Comparison of ENCODE assay signal across 13 cellular contexts in genomic region chr18:7370812-7371211, GRCh38.
DNase-seq lines count a peak whose midpoint lies in the region; ATAC-seq, FAIRE-seq and TF ChIP-seq lines count a peak whose summit lies in the region.
"Had no signal": no experiment of that assay in that cellular context is flagged by ENCODE, and none has a peak within 500 bp of the region (broad histone marks: within the 10 kb centered on the region; RNA-seq: fewer than 3 reads in every experiment).

No MANE protein-coding gene starts in this region.

- peak overlapping the region; percentile 86 for H3K9ac ChIP-seq in endothelial cell of umbilical vein (replicated peaks; ENCODE audit: extremely low read depth, insufficient read depth, low read length)

- DNase-seq in KBM-7 (peak; percentile 8), endothelial cell of umbilical vein (ENCODE audit: low read depth, low spot score) (peak; percentile 88), left lung (peak in 1 of 2 donors; percentile 43), gastrocnemius medialis (peak; percentile 13 to 19), OCI-M2 (lab: John Stamatoyannopoulos, UW; ENCODE audit: unreplicated experiment) (no peak)
- DNase-seq in activated CD4-positive, CD25-positive, alpha-beta regulatory T cell treated with anti-CD3 and anti-CD28 coated beads, Interleukin-2, amount 50 U/mL, for 72 hours, result no peak
- DNase-seq in activated CD4-positive, alpha-beta T cell treated with anti-CD3 and anti-CD28 coated beads for 48 hours, result no peak
- DNase-seq: activated naive CD4-positive, alpha-beta T cell treated with Interleukin-2 at 50 U/mL for 16 hours; NCI-H1436 treated with DMSO at 0.1 percent for 48 hours; NCI-H526 had no signal

- CTCF ChIA-PET in endothelial cell of umbilical vein (lab: Charles Lee), result interaction anchor here (1.0 to 7.8 kb wide), 5 partner anchors 11 to 197 kb away, joined by 3 to 68 read pairs (median 11); partner anchors contain the start of gene PTPRM

- H2AFZ ChIP-seq in endothelial cell of umbilical vein (ENCODE audit: low read depth, low read length), result no peak overlapping the region

- H4K20me1 ChIP-seq in endothelial cell of umbilical vein (replicated peaks; ENCODE audit: control insufficient read depth, extremely low read depth, insufficient read depth, low read length), result no peaks in the 10 kb centered on the region

- no peaks in the 10 kb centered on the region for H3K79me2 ChIP-seq in endothelial cell of umbilical vein (ENCODE audit: control insufficient read depth, insufficient read depth, low read length)

- POLR2A ChIA-PET in endothelial cell of umbilical vein (lab: Charles Lee), result interaction anchor here (0.9 to 1.8 kb wide), 6 partner anchors 46 to 196 kb away, joined by 3 to 13 read pairs (median 4); partner anchors contain the start of gene PTPRM

- intact Hi-C loops in endothelial cell of umbilical vein (cut with micrococcal nuclease), result loop anchor here (1.0 to 10.0 kb wide), 8 partner anchors 47 to 1644 kb away; partner anchors contain the start of gene PTPRM
- intact Hi-C loops in left lung (cut with DNase I), result no loop called here
- intact Hi-C loops in gastrocnemius medialis (cut with DNase I; ENCODE audit: low total_unique reads), result no loop called here

- peak overlapping the region; percentile 82 for H3K4me2 ChIP-seq in endothelial cell of umbilical vein (ENCODE audit: insufficient read depth, low read length)

- H3K9me1 ChIP-seq in endothelial cell of umbilical vein (replicated peaks; ENCODE audit: control insufficient read depth, extremely low read depth, insufficient read depth, low read length), result no peaks in the 10 kb centered on the region

- TF ChIP-seq POLR2A in endothelial cell of umbilical vein (IDR thresholded peaks at IDR 0.05; ENCODE audit: low read depth, low read length) (no peak), gastrocnemius medialis (IDR thresholded peaks at IDR 0.05) (no peak)

- H3K27me3 ChIP-seq in endothelial cell of umbilical vein (ENCODE audit: control insufficient read depth in 2 of 2, insufficient read depth in 2 of 2, low read length in 2 of 2), result peaks cover 0 to 2% of the 10 kb centered on the region in 2 experiments
- no peaks in the 10 kb centered on the region for H3K27me3 ChIP-seq in left lung
- H3K27me3 ChIP-seq in gastrocnemius medialis, result no peaks in the 10 kb centered on the region

- H3K9me3 ChIP-seq in endothelial cell of umbilical vein (replicated peaks; ENCODE audit: control insufficient read depth, insufficient read depth, low read length) (no peaks in the 10 kb centered on the region), left lung (peaks cover 0 to 2% of the 10 kb centered on the region in 2 donors), gastrocnemius medialis (no peaks in the 10 kb centered on the region)

- ATAC-seq in left lung, result peak; percentile 69
- peak; percentile 68 to 78 for ATAC-seq in gastrocnemius medialis
- ATAC-seq in HG03097 (IDR thresholded peaks at IDR 0.05; ENCODE audit: low FRiP score, unreplicated experiment), result no peak
- ATAC-seq: GM12878 had no signal

- TF ChIP-seq CTCF in endothelial cell of umbilical vein (IDR thresholded peaks at IDR 0.05; ENCODE audit: extremely low read depth in 1 of 2, insufficient read depth in 1 of 2, low read depth in 1 of 2, low read length in 2 of 2) (no peak), left lung (IDR thresholded peaks at IDR 0.05) (no peak), gastrocnemius medialis (IDR thresholded peaks at IDR 0.05 in 4 of 5, conservative IDR thresholded peaks at IDR 0.05 in 1 of 5) (no peak)

- H3K36me3 ChIP-seq in endothelial cell of umbilical vein (ENCODE audit: control insufficient read depth in 2 of 2, extremely low read depth in 1 of 2, insufficient read depth in 2 of 2, low read length in 2 of 2) (no peaks in the 10 kb centered on the region), left lung (no peaks in the 10 kb centered on the region), gastrocnemius medialis (no peaks in the 10 kb centered on the region)

- in situ Hi-C loops in KBM-7 (cut with MboI; ENCODE audit: low pct_unique_long_range_greater_than_20kb, low sequenced_read_pairs) (no loop called here), gastrocnemius medialis (cut with MboI; ENCODE audit: low sequenced_read_pairs in 4 of 4) (no loop called here)

- peak overlapping the region; percentile 98 for H3K27ac ChIP-seq in endothelial cell of umbilical vein (ENCODE audit: insufficient read depth, low read depth, low read length)
- H3K27ac ChIP-seq in left lung, result peak overlapping the region in 1 of 2 donors; percentile 78
- H3K27ac ChIP-seq in gastrocnemius medialis, result peak overlapping the region in 3 of 4 donors; percentile 70 to 77 (median 72)
- H3K27ac ChIP-seq: RWPE1 had no signal

- no TSS peak for BruUV-seq in endothelial cell of umbilical vein (replicated peaks; lab: Mats Ljungman, UMichigan)

- peak; percentile 99 for FAIRE-seq in endothelial cell of umbilical vein (lab: Jason Lieb, UNC)
- FAIRE-seq: GM12878 had no signal

- H3K4me1 ChIP-seq in endothelial cell of umbilical vein (ENCODE audit: control insufficient read depth, extremely low read depth, insufficient read depth, low read length) (peaks cover 35% of the 10 kb centered on the region), left lung (peaks cover 0 to 16% of the 10 kb centered on the region in 2 donors), gastrocnemius medialis (peaks cover 0 to 4% of the 10 kb centered on the region in 2 donors)

- H3K4me3 ChIP-seq in endothelial cell of umbilical vein (replicated peaks in 1 of 3; ENCODE audit: insufficient read depth in 1 of 3, low read depth in 1 of 3, low read length in 3 of 3) (peak overlapping the region in 1 of 3 experiments; percentile 29), left lung (no peak overlapping the region), gastrocnemius medialis (no peak overlapping the region)
- H3K4me3 ChIP-seq: GM12878 had no signal

- dilution Hi-C loops in endothelial cell of umbilical vein (cut with MboI; ENCODE audit: extremely low pct_ligation_motif_present, low sequenced_read_pairs), result no loop called here

TF ChIP-seq in endothelial cell of umbilical vein, 7 proteins besides CTCF, POLR2A, EP300 and RAD21:
- TF ChIP-seq POLR2AphosphoS5 (IDR thresholded peaks at IDR 0.05; ENCODE audit: insufficient read depth, low read depth, low read length) (peak; percentile 89), MAX (IDR thresholded peaks at IDR 0.05; ENCODE audit: insufficient read depth, insufficient read length) (peak; percentile 42), GATA2 (IDR thresholded peaks at IDR 0.05; ENCODE audit: insufficient read depth, insufficient read length, low read depth, low read length) (peak; percentile 99), EZH2 (IDR thresholded peaks at IDR 0.05; ENCODE audit: borderline replicate concordance, low read depth, low read length, severe bottlenecking) (no peak), FOS (IDR thresholded peaks at IDR 0.05; ENCODE audit: borderline replicate concordance, insufficient read depth, low read length) (peak; percentile 84), MYC (IDR thresholded peaks at IDR 0.05; ENCODE audit: low read depth, low read length) (no peak), JUN (IDR thresholded peaks at IDR 0.05; ENCODE audit: borderline replicate concordance, insufficient read depth, insufficient read length, low read depth) (peak; percentile 77)

Comparison
In these comparisons a context has a peak if more than half of its experiments do, and no peak if none do; other contexts are left out.
1. DNase-seq: peak in KBM-7 (single experiment), endothelial cell of umbilical vein (single experiment) and gastrocnemius medialis (2 of 2); none in activated CD4-positive, CD25-positive, alpha-beta regulatory T cell treated with anti-CD3 and anti-CD28 coated beads, Interleukin-2, amount 50 U/mL, for 72 hours (single experiment), activated CD4-positive, alpha-beta T cell treated with anti-CD3 and anti-CD28 coated beads for 48 hours (single experiment) and OCI-M2 (single experiment).